9 cellular contexts compared by ENCODE assay signal in genomic region chr2:231672617-231673347, GRCh38. TPM values are rescaled to one million over a fixed set of nuclear protein-coding genes. Genes with fewer than 3 reads are reported as not detected.
DNase-seq lines count a peak whose midpoint lies in the region; ATAC-seq and TF ChIP-seq lines count a peak whose summit lies in the region.
"Had no signal": no experiment of that assay in that cellular context is flagged by ENCODE, and none has a peak within 500 bp of the region (broad histone marks: within the 10 kb centered on the region; RNA-seq: fewer than 3 reads in every experiment).

No MANE protein-coding gene starts in this region.

- no peaks in the 10 kb centered on the region for H3K9me3 Mint-ChIP-seq in activated CD8-positive, alpha-beta T cell treated with anti-CD3 and anti-CD28 coated beads for 36 hours

- H3K36me3 Mint-ChIP-seq in activated CD8-positive, alpha-beta T cell treated with anti-CD3 and anti-CD28 coated beads for 36 hours (ENCODE audit: low read depth): no peaks in the 10 kb centered on the region

- H3K27ac Mint-ChIP-seq in activated CD8-positive, alpha-beta T cell treated with anti-CD3 and anti-CD28 coated beads for 36 hours: no peak overlapping the region

- no peaks in the 10 kb centered on the region for H3K9me3 ChIP-seq in HAP-1
- H3K9me3 ChIP-seq: pancreas had no signal

- in situ Hi-C loops in HAP-1 (cut with MboI; ENCODE audit: low sequenced_read_pairs): no loop called here

- intact Hi-C loops in activated CD8-positive, alpha-beta T cell treated with anti-CD3 and anti-CD28 coated beads for 36 hours (cut with micrococcal nuclease): no loop called here

- peaks cover 11% of the 10 kb centered on the region for H3K4me1 Mint-ChIP-seq in activated CD8-positive, alpha-beta T cell treated with anti-CD3 and anti-CD28 coated beads for 36 hours (ENCODE audit: low read depth)

- DNase-seq in 8988T (peak; percentile 76), GM12865 (ENCODE audit: low read depth) (peak; percentile 92), HAP-1 (ENCODE audit: low spot score in 2 of 2) (peak; percentile 69 to 89), LoVo (ENCODE audit: low spot score) (peak; percentile 51), mesenteric fat pad (ENCODE audit: low spot score) (no peak)
- DNase-seq in activated CD8-positive, alpha-beta T cell treated with anti-CD3 and anti-CD28 coated beads for 36 hours: peak; percentile 61

- no peaks in the 10 kb centered on the region for H3K27me3 Mint-ChIP-seq in activated CD8-positive, alpha-beta T cell treated with anti-CD3 and anti-CD28 coated beads for 36 hours

- H3K36me3 ChIP-seq in HAP-1 (replicated peaks): no peaks in the 10 kb centered on the region
- H3K36me3 ChIP-seq: pancreas had no signal

- H3K4me3 ChIP-seq in GM12865 (ENCODE audit: low read depth, low read length) (peak overlapping the region; percentile 65), HAP-1 (peak overlapping the region; percentile 12), iPS-11a (ENCODE audit: low read depth, low read length) (peak overlapping the region; percentile 39)
- H3K4me3 ChIP-seq: pancreas had no signal

- peak overlapping the region; percentile 66 for H3K27ac ChIP-seq in temporal lobe (ENCODE audit: low read depth, low read length)

- TF ChIP-seq CTCF in GM12865 (IDR thresholded peaks at IDR 0.05; ENCODE audit: insufficient read depth, low read depth, low read length, missing control alignments): peak; percentile 54
- no peak for TF ChIP-seq CTCF in activated CD8-positive, alpha-beta T cell treated with anti-CD3 and anti-CD28 coated beads for 36 hours (IDR thresholded peaks at IDR 0.05)

- H3K4me3 Mint-ChIP-seq in activated CD8-positive, alpha-beta T cell treated with anti-CD3 and anti-CD28 coated beads for 36 hours: no peak overlapping the region

- H3K4me1 ChIP-seq in HAP-1: peaks cover 35% of the 10 kb centered on the region

- POLR2A ChIA-PET in activated CD8-positive, alpha-beta T cell treated with anti-CD3 and anti-CD28 coated beads for 36 hours (lab: Charles Lee): interaction anchor here (0.5 to 8.5 kb wide), 7 partner anchors 14 to 1771 kb away, joined by 3 to 116 read pairs (median 4); partner anchors contain the start of gene PTMA

- no peaks in the 10 kb centered on the region for H3K27me3 ChIP-seq in HAP-1 (ENCODE audit: low read depth)
- H3K27me3 ChIP-seq: pancreas had no signal

- peak; percentile 34 for ATAC-seq in activated CD8-positive, alpha-beta T cell treated with anti-CD3 and anti-CD28 coated beads for 36 hours

- CTCF ChIA-PET in activated CD8-positive, alpha-beta T cell treated with anti-CD3 and anti-CD28 coated beads for 36 hours (lab: Charles Lee): interaction anchor here (0.6 to 17.1 kb wide), 13 partner anchors 9 to 62 kb away, joined by 3 to 385 read pairs (median 6); no protein-coding TSS in a partner anchor

RNA-seq across cellular contexts. Expression of gene PTMA, which starts 35.5 kb away (rescaled TPM):
- total RNA-seq in activated CD8-positive, alpha-beta T cell treated with anti-CD3 and anti-CD28 coated beads for 36 hours: 1,000 to 10,000 TPM; 2,463 to 2,468 TPM
- total RNA-seq in temporal lobe (458 TPM), mesenteric fat pad (790 TPM)

Comparison
In these comparisons a context has a peak if more than half of its experiments do, and no peak if none do; other contexts are left out.
1. H3K4me3 ChIP-seq: peak in every context shown above with its lines; median percentile 65 in GM12865; 39 in iPS-11a; 12 in HAP-1.